Comparison of ENCODE assay signal across 17 cellular contexts in genomic region chr4:38572798-38573197, GRCh38.
DNase-seq lines count a peak whose midpoint lies in the region; ATAC-seq, FAIRE-seq and TF ChIP-seq lines count a peak whose summit lies in the region.
"Had no signal": no experiment of that assay in that cellular context is flagged by ENCODE, and none has a peak within 500 bp of the region (broad histone marks: within the 10 kb centered on the region; RNA-seq: fewer than 3 reads in every experiment).

No MANE protein-coding gene starts in this region.

- TF ChIP-seq CTCF in choroid plexus epithelial cell (conservative IDR thresholded peaks at IDR 0.05; ENCODE audit: low read depth, low read length) (no peak), omental fat pad (IDR thresholded peaks at IDR 0.05) (no peak)

- peaks cover 0 to 3% of the 10 kb centered on the region in 2 donors for H3K9me3 Mint-ChIP-seq in effector memory CD8-positive, alpha-beta T cell
- H3K9me3 Mint-ChIP-seq: CD8-positive, alpha-beta memory T cell; IgD-negative memory B cell had no signal

- FAIRE-seq in RCC 7860 (lab: Jason Lieb, UNC), result no peak
- FAIRE-seq: A549, H54 had no signal

- no peak overlapping the region for H3K4me3 ChIP-seq in choroid plexus epithelial cell (ENCODE audit: low read depth, low read length)
- H3K4me3 ChIP-seq: A549, BLaER1, GM23248 had no signal

- no peak overlapping the region for H3K27ac Mint-ChIP-seq in effector memory CD8-positive, alpha-beta T cell
- H3K27ac Mint-ChIP-seq: CD8-positive, alpha-beta memory T cell; IgD-negative memory B cell had no signal

- DNase-seq in choroid plexus epithelial cell (ENCODE audit: low read depth) (peak; percentile 10), fibroblast of peridontal ligament (ENCODE audit: extremely low read depth) (peak; percentile 44), omental fat pad (ENCODE audit: low spot score) (no peak), RCC 7860 (ENCODE audit: low spot score) (no peak), SHP77 (lab: John Stamatoyannopoulos, UW) (no peak), AG08396 (ENCODE audit: low spot score) (no peak)
- no peak for DNase-seq in effector memory CD8-positive, alpha-beta T cell
- DNase-seq: AML-193; Caco-2; CD8-positive, alpha-beta memory T cell; DMS53; GF-D8; GM23248 had no signal

- peak; percentile 70 for ATAC-seq in omental fat pad (ENCODE audit: low FRiP score)
- ATAC-seq in effector memory CD8-positive, alpha-beta T cell (replicated peaks), result no peak
- ATAC-seq: A549 had no signal

- no peaks in the 10 kb centered on the region for H3K27me3 Mint-ChIP-seq in effector memory CD8-positive, alpha-beta T cell

- H3K4me1 Mint-ChIP-seq in effector memory CD8-positive, alpha-beta T cell (ENCODE audit: low read depth in 2 of 2), result peaks cover 3 to 5% of the 10 kb centered on the region in 2 donors
- H3K4me1 Mint-ChIP-seq: CD8-positive, alpha-beta memory T cell; IgD-negative memory B cell had no signal

- H3K4me3 Mint-ChIP-seq in effector memory CD8-positive, alpha-beta T cell, result no peak overlapping the region
- H3K4me3 Mint-ChIP-seq: CD8-positive, alpha-beta memory T cell; IgD-negative memory B cell had no signal

- no peaks in the 10 kb centered on the region for H3K36me3 Mint-ChIP-seq in effector memory CD8-positive, alpha-beta T cell (ENCODE audit: insufficient read depth)
- H3K36me3 Mint-ChIP-seq: IgD-negative memory B cell had no signal

Comparison
In these comparisons a context has a peak if more than half of its experiments do, and no peak if none do; other contexts are left out.
1. DNase-seq: peak in choroid plexus epithelial cell (single experiment) and fibroblast of peridontal ligament (single experiment); none in omental fat pad (single experiment), RCC 7860 (single experiment), SHP77 (0 of 2), effector memory CD8-positive, alpha-beta T cell (0 of 3) and AG08396 (single experiment).